Comparison of ENCODE assay signal across 11 cellular contexts in the genomic region with DNA sequence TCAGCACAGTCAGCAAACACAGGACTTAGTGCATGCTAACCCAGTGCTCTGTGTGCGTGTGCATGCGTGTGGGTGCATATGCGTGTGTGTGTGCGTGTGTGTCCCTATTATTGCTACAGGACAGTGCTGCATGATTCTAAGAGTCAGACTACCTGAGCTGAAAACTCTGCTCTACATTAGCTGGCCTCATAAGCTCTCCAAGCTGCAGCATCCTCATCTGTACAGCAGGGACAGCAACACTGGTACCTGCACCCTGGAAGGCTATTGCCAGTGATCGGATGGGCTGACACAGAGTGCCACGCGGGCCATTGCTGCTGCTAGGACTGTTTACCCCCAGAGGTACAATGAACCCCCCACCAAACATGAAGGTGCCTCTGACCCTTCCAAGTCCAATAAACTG. TPM values are rescaled to one million over a fixed set of nuclear protein-coding genes. Genes with fewer than 3 reads are reported as not detected.
DNase-seq lines count a peak whose midpoint lies in the region; ATAC-seq lines count a peak whose summit lies in the region.
"Had no signal": no experiment of that assay in that cellular context is flagged by ENCODE, and none has a peak within 500 bp of the region (broad histone marks: within the 10 kb centered on the region; RNA-seq: fewer than 3 reads in every experiment).

No MANE protein-coding gene starts in this region.

- H3K36me3 Mint-ChIP-seq in activated T-helper 2 cell treated with anti-CD3 and anti-CD28 coated beads, Interferon-gamma antibody, Interleukin-2, Interleukin-4, amounts not matched to agents 10 μg/mL and 5 μg/mL and 100 μg/mL, durations not matched to agents 14 hours and 24 hours and 36 hours (ENCODE audit: low read depth): no peaks in the 10 kb centered on the region

- H3K36me3 ChIP-seq in iPS-15b (ENCODE audit: control insufficient read depth, insufficient read depth, low read length) (no peaks in the 10 kb centered on the region), subcutaneous abdominal adipose tissue (ENCODE audit: control insufficient read depth in 5 of 5, insufficient read depth in 5 of 5, low read length in 5 of 5) (no peaks in the 10 kb centered on the region)

- DNase-seq in SK-N-DZ (ENCODE audit: low spot score) (peak; percentile 60), DMS 273 (lab: John Stamatoyannopoulos, UW; ENCODE audit: unreplicated experiment) (no peak), activated T-cell treated with anti-CD3 and anti-CD28 coated beads for 4 hours (no peak)
- DNase-seq in activated T-helper 2 cell treated with anti-CD3 and anti-CD28 coated beads, Interferon-gamma antibody, Interleukin-2, Interleukin-4, amounts not matched to agents 10 μg/mL and 5 μg/mL and 100 μg/mL, durations not matched to agents 14 hours and 24 hours and 36 hours (ENCODE audit: low spot score): no peak
- DNase-seq: activated CD4-positive, alpha-beta T cell treated with anti-CD3 and anti-CD28 coated beads for 4 hours; NCI-H1930 had no signal

- H3K4me3 ChIP-seq in iPS-15b (ENCODE audit: low read depth, low read length) (peak overlapping the region; percentile 70), subcutaneous abdominal adipose tissue (ENCODE audit: low read depth in 1 of 5, low read length in 5 of 5) (peak overlapping the region; percentile 53 to 87 (median 65))

- peak overlapping the region; percentile 92 for H3K27ac ChIP-seq in subcutaneous abdominal adipose tissue (ENCODE audit: low read depth, low read length)
- H3K27ac ChIP-seq: epithelial cell of prostate had no signal

- H3K9ac ChIP-seq in iPS-15b (ENCODE audit: low read depth, low read length) (no peak overlapping the region), subcutaneous abdominal adipose tissue (ENCODE audit: low read length in 5 of 5) (peak overlapping the region; percentile 26 to 78 (median 58))

- no peaks in the 10 kb centered on the region for H3K9me3 ChIP-seq in iPS-15b (ENCODE audit: control insufficient read depth, insufficient read depth, low read length)
- H3K9me3 ChIP-seq in subcutaneous abdominal adipose tissue (ENCODE audit: control insufficient read depth in 5 of 5, low read length in 5 of 5): no peaks in the 10 kb centered on the region

- H3K9me3 Mint-ChIP-seq in activated T-helper 2 cell treated with anti-CD3 and anti-CD28 coated beads, Interferon-gamma antibody, Interleukin-2, Interleukin-4, amounts not matched to agents 10 μg/mL and 5 μg/mL and 100 μg/mL, durations not matched to agents 14 hours and 24 hours and 36 hours: no peaks in the 10 kb centered on the region

- peaks cover 26% of the 10 kb centered on the region for H3K4me1 ChIP-seq in iPS-15b (ENCODE audit: control insufficient read depth, insufficient read depth, low read length)
- peaks cover 13 to 69% (median 60%) of the 10 kb centered on the region in 5 donors for H3K4me1 ChIP-seq in subcutaneous abdominal adipose tissue (ENCODE audit: control insufficient read depth in 5 of 5, insufficient read depth in 5 of 5, low read length in 5 of 5)

- peaks cover 49% of the 10 kb centered on the region for H3K27me3 Mint-ChIP-seq in activated T-helper 2 cell treated with anti-CD3 and anti-CD28 coated beads, Interferon-gamma antibody, Interleukin-2, Interleukin-4, amounts not matched to agents 10 μg/mL and 5 μg/mL and 100 μg/mL, durations not matched to agents 14 hours and 24 hours and 36 hours (ENCODE audit: low read depth)

- H3K27me3 ChIP-seq in iPS-15b (ENCODE audit: control insufficient read depth, insufficient read depth, low read length) (peaks cover 11% of the 10 kb centered on the region), subcutaneous abdominal adipose tissue (ENCODE audit: control insufficient read depth in 5 of 5, insufficient read depth in 4 of 5, low read length in 5 of 5) (peaks cover 0 to 3% (median 0%) of the 10 kb centered on the region in 5 donors)

- ATAC-seq in GM19463 (IDR thresholded peaks at IDR 0.05; ENCODE audit: unreplicated experiment) (peak; percentile 54), HG02610 (IDR thresholded peaks at IDR 0.05; ENCODE audit: unreplicated experiment) (no peak)

- no peak overlapping the region for H3K4me3 Mint-ChIP-seq in activated T-helper 2 cell treated with anti-CD3 and anti-CD28 coated beads, Interferon-gamma antibody, Interleukin-2, Interleukin-4, amounts not matched to agents 10 μg/mL and 5 μg/mL and 100 μg/mL, durations not matched to agents 14 hours and 24 hours and 36 hours (ENCODE audit: low read depth)

- H3K27ac Mint-ChIP-seq in activated T-helper 2 cell treated with anti-CD3 and anti-CD28 coated beads, Interferon-gamma antibody, Interleukin-2, Interleukin-4, amounts not matched to agents 10 μg/mL and 5 μg/mL and 100 μg/mL, durations not matched to agents 14 hours and 24 hours and 36 hours: no peak overlapping the region

- peaks cover 2% of the 10 kb centered on the region for H3K4me1 Mint-ChIP-seq in activated T-helper 2 cell treated with anti-CD3 and anti-CD28 coated beads, Interferon-gamma antibody, Interleukin-2, Interleukin-4, amounts not matched to agents 10 μg/mL and 5 μg/mL and 100 μg/mL, durations not matched to agents 14 hours and 24 hours and 36 hours (ENCODE audit: low read depth)

- intact Hi-C loops in activated T-helper 2 cell treated with anti-CD3 and anti-CD28 coated beads, Interferon-gamma antibody, Interleukin-2, Interleukin-4, amounts not matched to agents 10 μg/mL and 5 μg/mL and 100 μg/mL, durations not matched to agents 14 hours and 24 hours and 36 hours (cut with micrococcal nuclease): no loop called here

RNA-seq across cellular contexts. Expression of a gene that starts 1.2 kb away (rescaled TPM):
- 4.6 and 11.2 TPM in 2 replicates for polyA plus RNA-seq in SK-N-DZ (2014; cell fraction: cytosol; rRNA removed)
- 3.7 and 7.4 TPM in 2 replicates for polyA plus RNA-seq in SK-N-DZ (2014; cell fraction: nucleus; rRNA removed)
- not detected in 2 replicates for total RNA-seq in activated T-helper 2 cell treated with anti-CD3 and anti-CD28 coated beads, Interferon-gamma antibody, Interleukin-2, Interleukin-4, amounts not matched to agents 10 μg/mL and 5 μg/mL and 100 μg/mL, durations not matched to agents 14 hours and 24 hours and 36 hours

RNA-seq across cellular contexts. Expression of a gene that starts 45.6 kb away (rescaled TPM):
- 0.12 TPM in 1 of 2 replicates, not detected in the other for polyA plus RNA-seq in SK-N-DZ (2014; cell fraction: cytosol; rRNA removed)
- polyA plus RNA-seq in SK-N-DZ (2014; cell fraction: nucleus; rRNA removed): 0.07 and 0.14 TPM in 2 replicates
- total RNA-seq in activated T-helper 2 cell treated with anti-CD3 and anti-CD28 coated beads, Interferon-gamma antibody, Interleukin-2, Interleukin-4, amounts not matched to agents 10 μg/mL and 5 μg/mL and 100 μg/mL, durations not matched to agents 14 hours and 24 hours and 36 hours: not detected in 2 replicates
